In genomic region chrX:66005832-66006449, GRCh38 we compare ENCODE assay signal across 11 cellular contexts. TPM values are rescaled to one million over a fixed set of nuclear protein-coding genes. Genes with fewer than 3 reads are reported as not detected.
DNase-seq lines count a peak whose midpoint lies in the region; ATAC-seq, FAIRE-seq and TF ChIP-seq lines count a peak whose summit lies in the region.
"Had no signal": no experiment of that assay in that cellular context is flagged by ENCODE, and none has a peak within 500 bp of the region (broad histone marks: within the 10 kb centered on the region; RNA-seq: fewer than 3 reads in every experiment).

No MANE protein-coding gene starts in this region.

- ATAC-seq in A549 = no peak
- no peak for ATAC-seq in GM19324 (IDR thresholded peaks at IDR 0.05; ENCODE audit: low FRiP score, unreplicated experiment)
- ATAC-seq: stimulated activated naive CD8-positive, alpha-beta T cell treated with anti-CD3 and anti-CD28 coated beads, Interleukin-15, amount 100 ng/mL, for 72 hours had no signal

- DNase-seq in A549 (ENCODE audit: low read depth in 1 of 2, low spot score in 1 of 2) (no peak), GDM1 (lab: John Stamatoyannopoulos, UW) (peak; percentile 54), NCI-H2196 (lab: John Stamatoyannopoulos, UW; ENCODE audit: unreplicated experiment) (no peak), NCI-H1436 treated with DMSO at 0.1 percent for 48 hours (lab: John Stamatoyannopoulos, UW) (no peak)
- no peak for DNase-seq in effector CD8-positive, alpha-beta T cell (lab: John Stamatoyannopoulos, UW)
- DNase-seq: stimulated activated naive CD8-positive, alpha-beta T cell treated with anti-CD3 and anti-CD28 coated beads, Interleukin-15, amount 100 ng/mL, for 72 hours had no signal

- H3K27me3 ChIP-seq in OCI-LY1 (ENCODE audit: insufficient read depth, low read length) = no peaks in the 10 kb centered on the region

- no peaks in the 10 kb centered on the region for H3K36me3 ChIP-seq in OCI-LY1 (ENCODE audit: insufficient read depth, low read length)

- peak overlapping the region; percentile 91 for H3K27ac Mint-ChIP-seq in activated naive CD8-positive, alpha-beta T cell

- H4K20me1 ChIP-seq in OCI-LY1 (ENCODE audit: insufficient read depth, low read length) = no peaks in the 10 kb centered on the region

- H3K9me3 ChIP-seq in A549 (no peaks in the 10 kb centered on the region), OCI-LY1 (ENCODE audit: low read length) (no peaks in the 10 kb centered on the region)

- peak; percentile 43 for FAIRE-seq in A549 (lab: Jason Lieb, UNC)

- no peaks in the 10 kb centered on the region for H3K27me3 Mint-ChIP-seq in activated naive CD8-positive, alpha-beta T cell
- H3K27me3 Mint-ChIP-seq: stimulated activated naive CD8-positive, alpha-beta T cell treated with anti-CD3 and anti-CD28 coated beads, Interleukin-15, amount 100 ng/mL, for 72 hours had no signal

- no peak for TF ChIP-seq RAD21 in A549 (conservative IDR thresholded peaks at IDR 0.05 in 1 of 2, IDR thresholded peaks at IDR 0.05 in 1 of 2)

- no peak overlapping the region for H3K9ac ChIP-seq in OCI-LY1 (ENCODE audit: low read length)
- H3K9ac ChIP-seq: KMS-11 had no signal

- peaks cover 5% of the 10 kb centered on the region for H3K9me3 Mint-ChIP-seq in activated naive CD8-positive, alpha-beta T cell (ENCODE audit: low read depth)

- H3K4me3 Mint-ChIP-seq in activated naive CD8-positive, alpha-beta T cell = peak overlapping the region; percentile 47

- TF ChIP-seq POLR2A in A549 (IDR thresholded peaks at IDR 0.05; ENCODE audit: low read length) = no peak

- H3K79me2 ChIP-seq in OCI-LY1 (ENCODE audit: insufficient read depth, low read length) = no peaks in the 10 kb centered on the region

- no peak overlapping the region for H2AFZ ChIP-seq in OCI-LY1 (ENCODE audit: low read length)

- TF ChIP-seq EP300 in A549 (IDR thresholded peaks at IDR 0.05) = no peak

- CTCF ChIA-PET in A549 (lab: Yijun Ruan, JAX) = no interaction called here

- H3K4me1 Mint-ChIP-seq in activated naive CD8-positive, alpha-beta T cell (ENCODE audit: low read depth) = peaks cover 61% of the 10 kb centered on the region

- H3K4me2 ChIP-seq in A549 (no peak overlapping the region), OCI-LY1 (ENCODE audit: low read length) (no peak overlapping the region)
- H3K4me2 ChIP-seq: KMS-11 had no signal

- H3K27ac ChIP-seq in A549 (no peak overlapping the region), OCI-LY1 (ENCODE audit: low read depth, low read length, poor library complexity, severe bottlenecking) (peak overlapping the region; percentile 23)
- H3K27ac ChIP-seq: KMS-11 had no signal

- H3K4me3 ChIP-seq in A549 = no peak overlapping the region
- H3K4me3 ChIP-seq in OCI-LY1 (ENCODE audit: low read depth, low read length, poor library complexity, severe bottlenecking) = no peak overlapping the region

- H3K36me3 Mint-ChIP-seq in activated naive CD8-positive, alpha-beta T cell = no peaks in the 10 kb centered on the region

- no peaks in the 10 kb centered on the region for H3K9me2 ChIP-seq in OCI-LY1 (ENCODE audit: low read depth, low read length)

- WGBS in A549 (ENCODE audit: missing lambda C conversion rate) = 48% methylated on average over 4 of the region's 4 CpGs

- no peaks in the 10 kb centered on the region for H3F3A ChIP-seq in OCI-LY1 (ENCODE audit: insufficient read depth, low read length)

- POLR2A ChIA-PET in A549 (lab: Yijun Ruan, JAX) = no interaction called here

- H3K4me1 ChIP-seq in A549 (no peaks in the 10 kb centered on the region), OCI-LY1 (ENCODE audit: insufficient read depth, low read length, severe bottlenecking) (peaks cover 33% of the 10 kb centered on the region)

- TF ChIP-seq CTCF in A549 (IDR thresholded peaks at IDR 0.05) (no peak), OCI-LY1 (IDR thresholded peaks at IDR 0.05; ENCODE audit: low read length) (no peak)

TF ChIP-seq in A549, 52 proteins besides CTCF, POLR2A, EP300 and RAD21:
- TF ChIP-seq JUNB (IDR thresholded peaks at IDR 0.05) (no peak), CHD4 (IDR thresholded peaks at IDR 0.05; ENCODE audit: borderline replicate concordance) (no peak), HOXB5 (CRISPR knock-in tag; IDR thresholded peaks at IDR 0.05) (no peak), POLR2AphosphoS2 (conservative IDR thresholded peaks at IDR 0.05; ENCODE audit: low read length) (no peak), ZC3H11A (IDR thresholded peaks at IDR 0.05) (no peak), MYC (IDR thresholded peaks at IDR 0.05; ENCODE audit: borderline replicate concordance, low read length) (no peak), TFCP2L1 (CRISPR knock-in tag; IDR thresholded peaks at IDR 0.05) (no peak), KDM1A (IDR thresholded peaks at IDR 0.05; ENCODE audit: low read depth) (no peak), PBX3 (IDR thresholded peaks at IDR 0.05) (no peak)
- TF ChIP-seq, protein P1, sequence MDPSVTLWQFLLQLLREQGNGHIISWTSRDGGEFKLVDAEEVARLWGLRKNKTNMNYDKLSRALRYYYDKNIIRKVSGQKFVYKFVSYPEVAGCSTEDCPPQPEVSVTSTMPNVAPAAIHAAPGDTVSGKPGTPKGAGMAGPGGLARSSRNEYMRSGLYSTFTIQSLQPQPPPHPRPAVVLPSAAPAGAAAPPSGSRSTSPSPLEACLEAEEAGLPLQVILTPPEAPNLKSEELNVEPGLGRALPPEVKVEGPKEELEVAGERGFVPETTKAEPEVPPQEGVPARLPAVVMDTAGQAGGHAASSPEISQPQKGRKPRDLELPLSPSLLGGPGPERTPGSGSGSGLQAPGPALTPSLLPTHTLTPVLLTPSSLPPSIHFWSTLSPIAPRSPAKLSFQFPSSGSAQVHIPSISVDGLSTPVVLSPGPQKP (IDR thresholded peaks at IDR 0.05; ENCODE audit: low read depth, low read length) = no peak

RNA-seq across cellular contexts. Expression of gene VSIG4, which starts 33.9 kb away (rescaled TPM):
- polyA plus RNA-seq in A549 (2011; rRNA removed) = not detected in 2 replicates
- not detected in 2 replicates for polyA plus RNA-seq in A549 (2012; cell fraction: cytosol; rRNA removed)
- polyA plus RNA-seq in A549 (2012; cell fraction: nucleus; rRNA removed) = not detected in 2 replicates
- polyA plus RNA-seq in A549 (2017; fragmentation: RNase III; extraction: RNeasy Plus Mini Kit Qiagen cat#74134 plus additional on column Dnase treatment) = not detected in 3 replicates
- polyA minus RNA-seq in A549 (2011; rRNA and poly(A)+ RNA removed) = not detected in 2 replicates
- polyA plus RNA-seq: BJ had no signal
